ENCODE assay signal across 9 cellular contexts in the genomic region with DNA sequence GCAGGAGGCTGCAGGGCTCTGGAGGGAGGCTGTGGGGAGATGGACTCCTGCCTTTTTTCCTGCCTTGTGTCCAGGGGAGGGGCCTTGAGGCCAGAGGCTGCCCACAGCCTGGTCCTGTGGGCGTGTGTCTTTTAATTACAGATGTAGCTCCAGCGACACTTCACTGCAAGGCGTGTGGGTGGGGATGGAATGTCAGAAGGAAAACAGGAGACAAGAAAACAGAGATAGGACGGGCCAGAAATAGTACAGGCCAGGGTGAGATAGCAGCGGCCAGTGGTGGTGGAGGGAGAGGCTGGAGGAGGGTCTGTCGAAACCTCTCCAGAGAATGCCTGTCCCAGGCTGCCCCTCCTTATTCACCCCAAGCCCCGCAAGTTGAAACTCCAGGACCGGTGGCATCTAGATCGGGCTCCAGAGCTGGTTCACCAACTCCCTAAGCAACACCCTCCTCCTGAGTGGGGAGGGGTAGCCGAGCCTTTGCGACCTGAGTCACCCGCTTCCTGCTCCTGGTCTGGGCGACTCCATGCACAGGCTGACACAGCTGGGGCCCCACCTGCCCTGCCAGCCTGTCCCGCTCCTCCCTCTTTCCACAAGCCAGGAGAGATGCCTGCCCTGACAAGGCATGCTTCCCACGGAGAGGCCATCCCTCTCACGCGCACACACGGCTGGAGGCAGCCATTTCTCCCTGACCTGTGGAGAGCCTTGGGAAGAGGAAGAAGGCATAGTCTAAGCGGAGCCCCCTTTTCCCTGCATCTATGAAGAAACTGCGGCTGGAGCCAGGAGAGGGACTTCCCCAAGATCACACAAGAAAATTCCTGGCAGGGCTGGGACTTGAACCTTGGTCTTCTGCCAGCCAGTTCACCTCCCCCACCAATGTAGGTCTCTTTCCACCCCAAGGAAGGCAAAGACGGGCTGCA. TPM values are rescaled to one million over a fixed set of nuclear protein-coding genes. Genes with fewer than 3 reads are reported as not detected.
DNase-seq lines count a peak whose midpoint lies in the region; ATAC-seq and TF ChIP-seq lines count a peak whose summit lies in the region.
"Had no signal": no experiment of that assay in that cellular context is flagged by ENCODE, and none has a peak within 500 bp of the region (broad histone marks: within the 10 kb centered on the region; RNA-seq: fewer than 3 reads in every experiment).

No MANE protein-coding gene starts in this region.

- H3K36me3 ChIP-seq in PC-3 (ENCODE audit: low read depth, low read length) (no peaks in the 10 kb centered on the region), ovary (no peaks in the 10 kb centered on the region)

- peaks cover 32% of the 10 kb centered on the region for H3K4me1 ChIP-seq in PC-3 (ENCODE audit: insufficient read depth, low read length)
- peaks cover 23% of the 10 kb centered on the region for H3K4me1 ChIP-seq in ovary (ENCODE audit: insufficient read depth)

- peak; percentile 57 for DNase-seq in EL
- peak; percentile 86 for DNase-seq in PC-3
- DNase-seq in fibroblast of the aortic adventitia (ENCODE audit: low read depth): peak; percentile 59
- peak; percentile 49 to 69 (median 61) for DNase-seq in ovary
- no peak for DNase-seq in GM13977 (ENCODE audit: low spot score)
- no peak for DNase-seq in NAMALWA (ENCODE audit: low spot score)
- DNase-seq: NCI-H2029 treated with DMSO at 0.1 percent for 48 hours had no signal

- ATAC-seq in PC-3: peak; percentile 96
- no peak for ATAC-seq in HG03442 (IDR thresholded peaks at IDR 0.05; ENCODE audit: unreplicated experiment)
- no peak for ATAC-seq in HG02571 (IDR thresholded peaks at IDR 0.05; ENCODE audit: unreplicated experiment)

- no peaks in the 10 kb centered on the region for H3F3A ChIP-seq in PC-3 (ENCODE audit: low read length, unreplicated experiment)

- TF ChIP-seq CTCF in PC-3 (conservative IDR thresholded peaks at IDR 0.05; ENCODE audit: low read depth, low read length) (no peak), fibroblast of the aortic adventitia (IDR thresholded peaks at IDR 0.05; ENCODE audit: insufficient read depth, low read length) (no peak), ovary (IDR thresholded peaks at IDR 0.05) (no peak), GM13977 (IDR thresholded peaks at IDR 0.05; ENCODE audit: extremely low read depth, insufficient read depth, missing control alignments) (no peak)

- H3K27ac ChIP-seq in PC-3 (ENCODE audit: low read length) (peak overlapping the region; percentile 95), ovary (peak overlapping the region; percentile 22 to 85)

- POLR2A ChIA-PET in PC-3 (lab: Charles Lee; ENCODE audit: unreplicated experiment): no interaction called here

- no peaks in the 10 kb centered on the region for H3K9me2 ChIP-seq in PC-3 (replicated peaks; ENCODE audit: low read length)

- CTCF ChIA-PET in PC-3 (lab: Charles Lee): interaction anchor here (1.0 kb wide), 1 partner anchor 16 kb away, joined by 4 read pairs; no protein-coding TSS in a partner anchor

- 10 to 15% (median 10%) methylated on average over 20 to 21 of the region's 21 CpGs for WGBS in ovary, 3 donors

- H3K4me2 ChIP-seq in PC-3 (ENCODE audit: low read length): peak overlapping the region; percentile 77

- no peak for TF ChIP-seq POLR2A in ovary (IDR thresholded peaks at IDR 0.05)

- in situ Hi-C loops in GM13977 (cut with MboI; ENCODE audit: low pct_unique_long_range_greater_than_20kb, low sequenced_read_pairs, unreplicated experiment): no loop called here

- no peaks in the 10 kb centered on the region for H3K79me2 ChIP-seq in PC-3 (ENCODE audit: low read length)

- H3K27me3 ChIP-seq in PC-3 (ENCODE audit: low read length) (no peaks in the 10 kb centered on the region), ovary (no peaks in the 10 kb centered on the region)

- intact Hi-C loops in PC-3 (cut with micrococcal nuclease) (no loop called here), ovary (cut with DNase I) (no loop called here)

- TF ChIP-seq EP300 in ovary (IDR thresholded peaks at IDR 0.05): no peak

- no peaks in the 10 kb centered on the region for H4K20me1 ChIP-seq in PC-3 (ENCODE audit: low read length)

- peak overlapping the region; percentile 60 for H3K9ac ChIP-seq in PC-3 (ENCODE audit: low read length)

- peak overlapping the region; percentile 38; the same call in 1 of the 2 replicates for H3K4me3 ChIP-seq in PC-3 (ENCODE audit: low read length)
- no peak overlapping the region for H3K4me3 ChIP-seq in fibroblast of the aortic adventitia (ENCODE audit: low read depth, low read length)
- H3K4me3 ChIP-seq in ovary: no peak overlapping the region

- H3K9me3 ChIP-seq in PC-3 (ENCODE audit: low read length) (no peaks in the 10 kb centered on the region), ovary (no peaks in the 10 kb centered on the region)

- H2AFZ ChIP-seq in PC-3 (ENCODE audit: low read length): peak overlapping the region; percentile 39

- BruUV-seq in PC-3 (replicated peaks; lab: Mats Ljungman, UMichigan): TSS peak; percentile 91

RNA-seq across cellular contexts. Expression of a gene that starts 6.6 kb away (rescaled TPM):
- total RNA-seq in PC-3 (2014; rRNA removed) (132 and 168 TPM in 2 replicates), fibroblast of the aortic adventitia (ENCODE audit: low replicate concordance) (4.7 and 8.9 TPM in 2 replicates), ovary (100 to 1,000 TPM in 1 of 7 donors, 10 to 100 TPM in 6; 30.3 to 153 (median 52.6) TPM)
- polyA plus RNA-seq in ovary: 10 to 100 TPM in 1 of 2 donors, 1 to 10 TPM in 1; 7.0 to 59.3 TPM

RNA-seq across cellular contexts. Expression of a gene that starts 18.7 kb away (rescaled TPM):
- total RNA-seq in PC-3 (2014; rRNA removed) (29.6 and 35.1 TPM in 2 replicates), fibroblast of the aortic adventitia (ENCODE audit: low replicate concordance) (30.2 and 35.5 TPM in 2 replicates), ovary (10 to 100 TPM; 13.2 to 22.1 (median 16.3) TPM)
- 10 to 100 TPM in 1 of 2 donors, 1 to 10 TPM in 1; 7.7 to 10.6 TPM for polyA plus RNA-seq in ovary

RNA-seq across cellular contexts. Expression of a gene that starts 19.7 kb away (rescaled TPM):
- total RNA-seq in PC-3 (2014; rRNA removed) (63.4 and 69.8 TPM in 2 replicates), fibroblast of the aortic adventitia (ENCODE audit: low replicate concordance) (187 and 270 TPM in 2 replicates), ovary (100 to 1,000 TPM in 2 of 7 donors, 10 to 100 TPM in 5; 37.1 to 106 (median 82.5) TPM)
- 10 to 100 TPM; 76.2 to 80.0 TPM for polyA plus RNA-seq in ovary

RNA-seq across cellular contexts. Expression of a gene that starts 42.9 kb away (rescaled TPM):
- total RNA-seq in PC-3 (2014; rRNA removed) (78.8 and 79.2 TPM in 2 replicates), fibroblast of the aortic adventitia (ENCODE audit: low replicate concordance) (38.5 and 93.2 TPM in 2 replicates), ovary (10 to 100 TPM; 34.5 to 65.4 (median 48.8) TPM)
- 100 to 1,000 TPM in 1 of 2 donors, 10 to 100 TPM in 1; 71.0 to 106 TPM for polyA plus RNA-seq in ovary

RNA-seq across cellular contexts. Expression of a gene that starts 44.5 kb away (rescaled TPM):
- total RNA-seq in PC-3 (2014; rRNA removed) (not detected in 2 replicates), fibroblast of the aortic adventitia (ENCODE audit: low replicate concordance) (0.09 and 0.90 TPM in 2 replicates), ovary (under 1 TPM; 0.13 to 0.60 (median 0.23) TPM)
- polyA plus RNA-seq in ovary: under 1 TPM; 0.21 to 0.57 TPM

Comparison
In these comparisons a context has a peak if more than half of its experiments do, and no peak if none do; other contexts are left out.
1. DNase-seq: peak in EL (single experiment), PC-3 (single experiment), fibroblast of the aortic adventitia (single experiment) and ovary (5 of 5); none in GM13977 (single experiment) and NAMALWA (single experiment).